14 cellular contexts compared by ENCODE assay signal in genomic region chr4:159308571-159309340, GRCh38.
DNase-seq lines count a peak whose midpoint lies in the region; ATAC-seq and TF ChIP-seq lines count a peak whose summit lies in the region.
"Had no signal": no experiment of that assay in that cellular context is flagged by ENCODE, and none has a peak within 500 bp of the region (broad histone marks: within the 10 kb centered on the region; RNA-seq: fewer than 3 reads in every experiment).

No MANE protein-coding gene starts in this region.

- H3K27me3 Mint-ChIP-seq in GM23338 (ENCODE audit: insufficient read depth, low read depth, poor library complexity): no peaks in the 10 kb centered on the region
- no peaks in the 10 kb centered on the region for H3K27me3 Mint-ChIP-seq in stimulated activated naive CD8-positive, alpha-beta T cell treated with anti-CD3 and anti-CD28 coated beads, Interleukin-15, amount 100 ng/mL, for 72 hours
- no peaks in the 10 kb centered on the region for H3K27me3 Mint-ChIP-seq in stimulated activated naive B cell treated with anti-CD40 and anti-IgM and Interleukin-4, amounts not matched to agents 10 μg/mL and 1 μg/mL and 100 μg/mL, for 72 hours
- H3K27me3 Mint-ChIP-seq: effector memory CD8-positive, alpha-beta T cell had no signal

- H3K4me3 Mint-ChIP-seq in GM23338: no peak overlapping the region
- no peak overlapping the region for H3K4me3 Mint-ChIP-seq in stimulated activated naive CD8-positive, alpha-beta T cell treated with anti-CD3 and anti-CD28 coated beads, Interleukin-15, amount 100 ng/mL, for 72 hours
- no peak overlapping the region for H3K4me3 Mint-ChIP-seq in stimulated activated naive B cell treated with anti-CD40 and anti-IgM and Interleukin-4, amounts not matched to agents 10 μg/mL and 1 μg/mL and 100 μg/mL, for 72 hours
- H3K4me3 Mint-ChIP-seq: effector memory CD8-positive, alpha-beta T cell had no signal

- ATAC-seq in GM23338: peak; percentile 77
- no peak for ATAC-seq in stimulated activated naive CD8-positive, alpha-beta T cell treated with anti-CD3 and anti-CD28 coated beads, Interleukin-15, amount 100 ng/mL, for 72 hours
- ATAC-seq in stimulated activated naive B cell treated with anti-CD40 and anti-IgM and Interleukin-4, amounts not matched to agents 10 μg/mL and 1 μg/mL and 100 μg/mL, for 72 hours (replicated peaks): no peak
- ATAC-seq: effector memory CD8-positive, alpha-beta T cell had no signal

- H3K4me1 Mint-ChIP-seq in GM23338: peaks cover 19% of the 10 kb centered on the region
- no peaks in the 10 kb centered on the region for H3K4me1 Mint-ChIP-seq in stimulated activated naive CD8-positive, alpha-beta T cell treated with anti-CD3 and anti-CD28 coated beads, Interleukin-15, amount 100 ng/mL, for 72 hours
- no peaks in the 10 kb centered on the region for H3K4me1 Mint-ChIP-seq in stimulated activated naive B cell treated with anti-CD40 and anti-IgM and Interleukin-4, amounts not matched to agents 10 μg/mL and 1 μg/mL and 100 μg/mL, for 72 hours

- H3K9me2 ChIP-seq in GM23338 (ENCODE audit: insufficient read depth): no peaks in the 10 kb centered on the region

- no peaks in the 10 kb centered on the region; the same call in 1 of the 2 replicates for H4K20me1 ChIP-seq in GM23338 (replicated peaks; ENCODE audit: insufficient read depth)
- no peaks in the 10 kb centered on the region for H4K20me1 ChIP-seq in osteoblast (ENCODE audit: insufficient read depth, low read length)

- POLR2A ChIA-PET in RWPE1 (lab: Yijun Ruan, JAX; ENCODE audit: low non-redundant PET): no interaction called here

- H3K4me2 ChIP-seq in GM23338 (peak overlapping the region; percentile 13; the same call in 1 of the 2 replicates), osteoblast (ENCODE audit: insufficient read depth, low read length) (peak overlapping the region; percentile 41)

- H3K36me3 ChIP-seq in GM23338 (ENCODE audit: insufficient read depth) (no peaks in the 10 kb centered on the region), osteoblast (ENCODE audit: insufficient read depth, low read length) (peaks cover 7% of the 10 kb centered on the region)
- H3K36me3 ChIP-seq: suprapubic skin had no signal

- no peaks in the 10 kb centered on the region for H3K9me3 ChIP-seq in osteoblast (ENCODE audit: low read depth, low read length)
- H3K9me3 ChIP-seq: suprapubic skin had no signal

- CTCF ChIA-PET in RWPE1 (lab: Yijun Ruan, JAX): no interaction called here

- H3K27me3 ChIP-seq in GM23338 (ENCODE audit: insufficient read depth): no peaks in the 10 kb centered on the region
- no peaks in the 10 kb centered on the region for H3K27me3 ChIP-seq in osteoblast (ENCODE audit: insufficient read depth, low read length)
- H3K27me3 ChIP-seq: suprapubic skin had no signal

- H3K9me3 Mint-ChIP-seq in GM23338: no peaks in the 10 kb centered on the region
- no peaks in the 10 kb centered on the region for H3K9me3 Mint-ChIP-seq in stimulated activated naive CD8-positive, alpha-beta T cell treated with anti-CD3 and anti-CD28 coated beads, Interleukin-15, amount 100 ng/mL, for 72 hours
- peaks cover 4 to 11% of the 10 kb centered on the region in 2 donors for H3K9me3 Mint-ChIP-seq in stimulated activated naive B cell treated with anti-CD40 and anti-IgM and Interleukin-4, amounts not matched to agents 10 μg/mL and 1 μg/mL and 100 μg/mL, for 72 hours
- H3K9me3 Mint-ChIP-seq: effector memory CD8-positive, alpha-beta T cell had no signal

- peak overlapping the region; percentile 62 for H3K27ac Mint-ChIP-seq in GM23338
- no peak overlapping the region for H3K27ac Mint-ChIP-seq in stimulated activated naive CD8-positive, alpha-beta T cell treated with anti-CD3 and anti-CD28 coated beads, Interleukin-15, amount 100 ng/mL, for 72 hours
- H3K27ac Mint-ChIP-seq in stimulated activated naive B cell treated with anti-CD40 and anti-IgM and Interleukin-4, amounts not matched to agents 10 μg/mL and 1 μg/mL and 100 μg/mL, for 72 hours: no peak overlapping the region
- H3K27ac Mint-ChIP-seq: effector memory CD8-positive, alpha-beta T cell had no signal

- H3F3A ChIP-seq in GM23338 (replicated peaks; ENCODE audit: low read depth): no peaks in the 10 kb centered on the region

- no peak overlapping the region for H2AFZ ChIP-seq in GM23338
- peak overlapping the region; percentile 22 for H2AFZ ChIP-seq in osteoblast (ENCODE audit: low read length)

- H3K79me2 ChIP-seq in GM23338 (replicated peaks; ENCODE audit: insufficient read depth): peaks cover 9% of the 10 kb centered on the region; the same call in 1 of the 2 replicates
- peaks cover 22% of the 10 kb centered on the region for H3K79me2 ChIP-seq in osteoblast (ENCODE audit: insufficient read depth, low read length)

- H3K4me3 ChIP-seq in GM23338 (no peak overlapping the region), osteoblast (ENCODE audit: insufficient read depth, low read length) (peak overlapping the region; percentile 9)
- H3K4me3 ChIP-seq: suprapubic skin had no signal

- peak; percentile 39 for DNase-seq in GM23338 (ENCODE audit: low spot score)
- peak; percentile 41 for DNase-seq in RWPE1 (ENCODE audit: low spot score)
- DNase-seq in fibroblast of peridontal ligament (ENCODE audit: extremely low read depth): peak; percentile 33
- DNase-seq in osteoblast (ENCODE audit: insufficient read length, low spot score, missing footprints): peak; percentile 41
- no peak for DNase-seq in CD1c-positive myeloid dendritic cell (ENCODE audit: extremely low spot score)
- no peak for DNase-seq in stimulated activated naive CD8-positive, alpha-beta T cell treated with anti-CD3 and anti-CD28 coated beads, Interleukin-15, amount 100 ng/mL, for 72 hours
- no peak for DNase-seq in stimulated activated naive B cell treated with anti-CD40 and anti-IgM and Interleukin-4, amounts not matched to agents 10 μg/mL and 1 μg/mL and 100 μg/mL, for 72 hours
- no peak for DNase-seq in HuH-7 (ENCODE audit: low spot score)
- DNase-seq: effector memory CD8-positive, alpha-beta T cell; NCI-H1105 treated with DMSO at 0.1 percent for 48 hours; NCI-H526; right cardiac atrium had no signal

- H3K4me1 ChIP-seq in GM23338 (ENCODE audit: insufficient read depth) (peaks cover 10% of the 10 kb centered on the region), osteoblast (ENCODE audit: insufficient read depth, low read length) (peaks cover 16% of the 10 kb centered on the region)
- H3K4me1 ChIP-seq: suprapubic skin had no signal

- H3K27ac ChIP-seq in GM23338 (ENCODE audit: low read depth) (peak overlapping the region; percentile 16), RWPE1 (no peak overlapping the region), osteoblast (ENCODE audit: low read depth, low read length) (peak overlapping the region; percentile 64)
- H3K27ac ChIP-seq: suprapubic skin, VCaP had no signal

- H3K36me3 Mint-ChIP-seq in GM23338 (ENCODE audit: low read depth): peaks cover 5% of the 10 kb centered on the region; the same call in 1 of the 3 replicates
- H3K36me3 Mint-ChIP-seq in stimulated activated naive B cell treated with anti-CD40 and anti-IgM and Interleukin-4, amounts not matched to agents 10 μg/mL and 1 μg/mL and 100 μg/mL, for 72 hours: peaks cover 16 to 22% of the 10 kb centered on the region in 2 donors

- TF ChIP-seq CTCF in GM23338 (conservative IDR thresholded peaks at IDR 0.05; ENCODE audit: low read depth in 2 of 2) (no peak), RWPE1 (conservative IDR thresholded peaks at IDR 0.05; ENCODE audit: low read depth) (no peak), osteoblast (IDR thresholded peaks at IDR 0.05; ENCODE audit: extremely low read depth, low read depth, low read length) (no peak)

Comparison
In these comparisons a context has a peak if more than half of its experiments do, and no peak if none do; other contexts are left out.
1. DNase-seq: peak in GM23338 (single experiment), RWPE1 (single experiment), fibroblast of peridontal ligament (single experiment) and osteoblast (single experiment); none in CD1c-positive myeloid dendritic cell (single experiment), stimulated activated naive CD8-positive, alpha-beta T cell treated with anti-CD3 and anti-CD28 coated beads, Interleukin-15, amount 100 ng/mL, for 72 hours (0 of 2), stimulated activated naive B cell treated with anti-CD40 and anti-IgM and Interleukin-4, amounts not matched to agents 10 μg/mL and 1 μg/mL and 100 μg/mL, for 72 hours (single experiment) and HuH-7 (single experiment).